ENCODE assay signal across 8 cellular contexts in genomic region chr5:150357326-150358260, GRCh38. TPM values are rescaled to one million over a fixed set of nuclear protein-coding genes. Genes with fewer than 3 reads are reported as not detected.
DNase-seq lines count a peak whose midpoint lies in the region; ATAC-seq, FAIRE-seq and TF ChIP-seq lines count a peak whose summit lies in the region.

Gene TCOF1, plus strand, starts transcription at chr5:150357697. Its CDS starts 50 bp downstream, at chr5:150357747.

- peak; percentile 74 to 82 for TF ChIP-seq POLR2A in H1 (IDR thresholded peaks at IDR 0.05; ENCODE audit: control extremely low read depth in 1 of 2, low read depth in 2 of 2, low read length in 2 of 2)

- H3K79me2 ChIP-seq in H1 (ENCODE audit: control insufficient read depth in 1 of 2, insufficient read depth in 2 of 2, low read length in 2 of 2) = peaks cover 18 to 43% of the 10 kb centered on the region in 2 experiments
- H3K79me2 ChIP-seq in mesendoderm (ENCODE audit: control insufficient read depth, insufficient read depth, low read length) = peaks cover 41% of the 10 kb centered on the region

- H3K18ac ChIP-seq in H1 (ENCODE audit: extremely low read depth, low read length) (peak within 1 kb of the TSS; percentile 96), mesendoderm (ENCODE audit: low read length) (peak within 1 kb of the TSS; percentile 12)

- H3K23ac ChIP-seq in H1 (ENCODE audit: insufficient read length) (no peak within 1 kb of the TSS), mesendoderm (ENCODE audit: low read length) (peak within 1 kb of the TSS; percentile 29)

- ATAC-seq in GM21367 (IDR thresholded peaks at IDR 0.05; ENCODE audit: unreplicated experiment) = peak; percentile 94

- peak; percentile 91 for FAIRE-seq in HTR-8/SVneo (lab: Jason Lieb, UNC)
- no peak for FAIRE-seq in H1 (lab: Jason Lieb, UNC)

- H2AFZ ChIP-seq in H1 (ENCODE audit: low read length) = peak within 1 kb of the TSS; percentile 91

- POLR2A ChIA-PET in H1 (lab: Charles Lee; ENCODE audit: partially characterized antibody) = interaction anchor here (0.5 to 32.3 kb wide), 13 partner anchors 10 to 152 kb away, joined by 3 to 455 read pairs (median 6); partner anchors contain the start of genes ARSI and RPS14

- H2BK5ac ChIP-seq in H1 (ENCODE audit: low read depth, low read length) (peak within 1 kb of the TSS; percentile 96), mesendoderm (ENCODE audit: low read length) (no peak within 1 kb of the TSS)

- H4K91ac ChIP-seq in H1 (replicated peaks; ENCODE audit: insufficient read length, low read length) = peak within 1 kb of the TSS; percentile 83

- no peaks in the 10 kb centered on the region for H3K9me3 ChIP-seq in H1 (ENCODE audit: insufficient read depth in 2 of 2, low read depth in 1 of 2, low read length in 1 of 2)

- H3K27ac ChIP-seq in H1 (ENCODE audit: low read depth, low read length) = peak within 1 kb of the TSS; percentile 73
- peak within 1 kb of the TSS; percentile 43 for H3K27ac ChIP-seq in mesendoderm (ENCODE audit: low read depth, low read length)

- H2BK15ac ChIP-seq in H1 (ENCODE audit: low read length) = no peak within 1 kb of the TSS; the same call in 1 of the 2 replicates
- H2BK15ac ChIP-seq in mesendoderm (replicated peaks; ENCODE audit: low read depth) = no peak within 1 kb of the TSS

- H3K14ac ChIP-seq in H1 (ENCODE audit: insufficient read length) = no peak within 1 kb of the TSS

- peaks cover 20 to 29% (median 24%) of the 10 kb centered on the region in 4 experiments for H3K36me3 ChIP-seq in H1 (ENCODE audit: control insufficient read depth in 2 of 4, insufficient read depth in 4 of 4, low read length in 3 of 4)
- H3K36me3 ChIP-seq in mesendoderm (ENCODE audit: control insufficient read depth, insufficient read depth, low read length) = peaks cover 12% of the 10 kb centered on the region

- 0 out of 2 replicates have a peak, but pooled peaks cover 8% of the 10 kb centered on the region for H3K23me2 ChIP-seq in H1 (ENCODE audit: low read depth, low read length)

- H3K4me1 ChIP-seq in H1 (replicated peaks in 1 of 4; ENCODE audit: control insufficient read depth in 3 of 4, insufficient read depth in 4 of 4, low read length in 3 of 4) (peaks cover 0 to 7% (median 2%) of the 10 kb centered on the region in 4 experiments; a peak in 4 of 7 replicates), mesendoderm (ENCODE audit: control insufficient read depth, low read depth, low read length) (peaks cover 4% of the 10 kb centered on the region)

- 1% methylated on average over 65 of the region's 90 CpGs; no CpG with 5 or more reads in 1 of the 2 experiments for WGBS in H1 (ENCODE audit: extremely low coverage in 1 of 2, insufficient coverage in 1 of 2, insufficient read length in 1 of 2, insufficient replicate concordance in 2 of 2, low coverage in 1 of 2, low lambda C conversion rate in 2 of 2, missing lambda C conversion rate in 1 of 2), 2 experiments
- no CpG with 5 or more reads among the region's 90 CpGs for WGBS in mesendoderm (ENCODE audit: extremely low coverage, insufficient coverage, low lambda C conversion rate)

- H3K79me1 ChIP-seq in H1 (ENCODE audit: low read depth, low read length) = peaks cover 19% of the 10 kb centered on the region
- H3K79me1 ChIP-seq in mesendoderm (ENCODE audit: low read length) = peaks cover 25% of the 10 kb centered on the region

- H2BK20ac ChIP-seq in H1 (ENCODE audit: low read length) = no peak within 1 kb of the TSS

- no peak within 1 kb of the TSS for H2AK5ac ChIP-seq in H1 (ENCODE audit: low read depth, low read length)
- no peak within 1 kb of the TSS for H2AK5ac ChIP-seq in mesendoderm (ENCODE audit: low read length)

- H3K4me3 ChIP-seq in H1 (ENCODE audit: extremely low read depth in 1 of 4, insufficient read depth in 2 of 4, low read depth in 3 of 4, low read length in 4 of 4) = peak within 1 kb of the TSS; percentile 91 to 99 (median 96)
- H3K4me3 ChIP-seq in mesendoderm (ENCODE audit: low read length) = peak within 1 kb of the TSS; percentile 82

- H2BK120ac ChIP-seq in H1 (replicated peaks; ENCODE audit: low read depth, low read length) = no peak within 1 kb of the TSS
- no peak within 1 kb of the TSS for H2BK120ac ChIP-seq in mesendoderm (ENCODE audit: low read depth, low read length)

- H3K4me2 ChIP-seq in H1 (ENCODE audit: insufficient read depth in 1 of 2, low read depth in 2 of 2, low read length in 2 of 2) (peak within 1 kb of the TSS; percentile 66 to 77), mesendoderm (ENCODE audit: low read length) (peak within 1 kb of the TSS; percentile 81)

- CTCF ChIA-PET in H1 (lab: Charles Lee; ENCODE audit: partially characterized antibody) = interaction anchor here (0.8 to 1.8 kb wide), 7 partner anchors 10 to 130 kb away, joined by 3 to 5 read pairs (median 3); partner anchors contain the start of gene RPS14

- DNase-seq in COLO829 (ENCODE audit: low spot score) (peak; percentile 74), HTR-8/SVneo (ENCODE audit: insufficient read length, low spot score) (peak; percentile 93), NOMO-1 treated with dmso at 0.1 percent for 144 hours (lab: John Stamatoyannopoulos, UW; ENCODE audit: unreplicated experiment) (peak; percentile 93), H1 (ENCODE audit: low read depth in 1 of 2, low spot score in 2 of 2) (peak; percentile 91 to 98), mesendoderm (peak; percentile 99)
- DNase-seq in activated CD8-positive, alpha-beta memory T cell treated with anti-CD3 and anti-CD28 coated beads for 48 hours (ENCODE audit: low read depth in 2 of 3, low spot score in 2 of 3) = peak; percentile 93 to 96 (median 95)
- peak; percentile 93 for DNase-seq in stimulated activated CD8-positive, alpha-beta memory T cell treated with anti-CD3 and anti-CD28 coated beads, Interleukin-15, amount 100 ng/mL, for 1 hour (ENCODE audit: low read depth)

- H3K56ac ChIP-seq in H1 (replicated peaks; ENCODE audit: insufficient read length, low read depth, low read length) (peak within 1 kb of the TSS; percentile 57), mesendoderm (ENCODE audit: low read length) (peak within 1 kb of the TSS; percentile 100)

- no peaks in the 10 kb centered on the region for H3K27me3 ChIP-seq in H1 (replicated peaks in 1 of 4; ENCODE audit: control insufficient read depth in 3 of 4, extremely low read depth in 1 of 4, insufficient read depth in 3 of 4, low read length in 3 of 4)
- H3K27me3 ChIP-seq in mesendoderm (ENCODE audit: insufficient read depth, low read length, poor library complexity) = no peaks in the 10 kb centered on the region

- H3K4ac ChIP-seq in H1 (replicated peaks; ENCODE audit: insufficient read length, low read depth, low read length) = no peak within 1 kb of the TSS
- peak within 1 kb of the TSS; percentile 74 for H3K4ac ChIP-seq in mesendoderm (ENCODE audit: low read depth, low read length)

- TF ChIP-seq CTCF in H1 (IDR thresholded peaks at IDR 0.05; ENCODE audit: control extremely low read depth in 1 of 3, insufficient read depth in 1 of 3, low read depth in 1 of 3, low read length in 3 of 3) = no peak

- no peak within 1 kb of the TSS for H2BK12ac ChIP-seq in H1 (ENCODE audit: low read depth, low read length)

- no peak for TF ChIP-seq RAD21 in H1 (IDR thresholded peaks at IDR 0.05 in 1 of 2, conservative IDR thresholded peaks at IDR 0.05 in 1 of 2; ENCODE audit: low read depth in 2 of 2, low read length in 2 of 2)

- peak within 1 kb of the TSS; percentile 81 to 98 (median 88) for H3K9ac ChIP-seq in H1 (replicated peaks in 1 of 4; ENCODE audit: extremely low read depth in 1 of 4, low read depth in 3 of 4, low read length in 3 of 4)
- peak within 1 kb of the TSS; percentile 92 for H3K9ac ChIP-seq in mesendoderm (ENCODE audit: low read length)

- peak within 1 kb of the TSS; percentile 93 for H4K5ac ChIP-seq in H1 (ENCODE audit: insufficient read length, low read depth, low read length)
- H4K5ac ChIP-seq in mesendoderm (ENCODE audit: low read length) = peak within 1 kb of the TSS; percentile 99

- TF ChIP-seq EP300 in H1 (IDR thresholded peaks at IDR 0.05; ENCODE audit: borderline replicate concordance in 1 of 2, low read depth in 2 of 2, low read length in 2 of 2) = no peak

- peaks cover 0 to 21% of the 10 kb centered on the region in 2 experiments for H4K20me1 ChIP-seq in H1 (replicated peaks in 1 of 2; ENCODE audit: control insufficient read depth in 1 of 2, insufficient read depth in 2 of 2, low read length in 2 of 2)

- peak within 1 kb of the TSS; percentile 95 for H4K8ac ChIP-seq in H1 (ENCODE audit: extremely low read depth, insufficient read depth, low read length)
- H4K8ac ChIP-seq in mesendoderm (ENCODE audit: low read depth, low read length) = peak within 1 kb of the TSS; percentile 17

TF ChIP-seq in H1, 55 proteins besides CTCF, POLR2A, EP300 and RAD21 (continues in another document):
- TF ChIP-seq RBBP5 (IDR thresholded peaks at IDR 0.05; ENCODE audit: borderline replicate concordance, low read depth, low read length) (peak; percentile 66; the same call in 1 of the 2 replicates), BRCA1 (IDR thresholded peaks at IDR 0.05; ENCODE audit: low read depth, low read length) (no peak), PHF8 (conservative IDR thresholded peaks at IDR 0.05; ENCODE audit: low read depth, low read length) (peak; percentile 97), RNF2 (IDR thresholded peaks at IDR 0.05; ENCODE audit: borderline replicate concordance, low read depth, low read length, missing control alignments, poor library complexity, severe bottlenecking) (no peak), SP4 (IDR thresholded peaks at IDR 0.05; ENCODE audit: low read length) (no peak), EZH2 (IDR thresholded peaks at IDR 0.05; ENCODE audit: low read depth, low read length, severe bottlenecking) (no peak), CREB1 (IDR thresholded peaks at IDR 0.05) (peak; percentile 33; the same call in 1 of the 2 replicates), KDM5A (IDR thresholded peaks at IDR 0.05; ENCODE audit: low read length) (0 out of 2 replicates have a peak, but pooled peaks have one; percentile 38), SIRT6 (IDR thresholded peaks at IDR 0.05; ENCODE audit: low read length) (no peak), HDAC6 (IDR thresholded peaks at IDR 0.05; ENCODE audit: low read depth, low read length) (no peak), ASH2L (IDR thresholded peaks at IDR 0.05; ENCODE audit: low read length) (peak; percentile 30), HDAC2 (IDR thresholded peaks at IDR 0.05; ENCODE audit: borderline replicate concordance in 1 of 2, low read depth in 2 of 2, low read length in 2 of 2) (0 out of 4 replicates have a peak, but pooled peaks of 1 of the 2 experiments have one; percentile 92)

RNA-seq across cellular contexts. Expression of gene TCOF1, which starts in this region (rescaled TPM):
- total RNA-seq in H1 (2021; fragmentation: NEBNext Ultra II Directional; extraction: Animal tissue kit (Norgen Biotek cat#: 25700)) = 158 and 170 TPM in 2 replicates
- 35.9 and 51.6 TPM in 2 replicates for polyA plus RNA-seq in H1 (2011; rRNA removed)
- 50.8 TPM for polyA plus RNA-seq in H1 (2011; cell fraction: cytosol; rRNA removed)
- polyA plus RNA-seq in H1 (2011; cell fraction: nucleus; rRNA removed) = 129 TPM
- 89.6 to 100 TPM (median 96.4 TPM) in 4 replicates for polyA plus RNA-seq in H1 (2012, experiment 1 of 2)
- 50.2 TPM for polyA plus RNA-seq in H1 (2012, experiment 2 of 2)
- 70.0 TPM for polyA plus RNA-seq in H1 (2013, experiment 1 of 2)
- polyA plus RNA-seq in H1 (2013, experiment 2 of 2) = 67.4 TPM
- 34.0 and 43.1 TPM in 2 replicates for polyA minus RNA-seq in H1 (2011; rRNA and poly(A)+ RNA removed)
- 51.7 TPM for polyA minus RNA-seq in H1 (2011; cell fraction: cytosol; rRNA and poly(A)+ RNA removed)
- polyA minus RNA-seq in H1 (2011; cell fraction: nucleus; rRNA and poly(A)+ RNA removed) = 74.6 TPM
- polyA plus RNA-seq in mesendoderm (2013, experiment 1 of 2) = 79.8 TPM
- polyA plus RNA-seq in mesendoderm (2013, experiment 2 of 2) = 80.6 TPM

Comparison
In these comparisons a context has a peak if more than half of its experiments do, and no peak if none do; other contexts are left out.
1. Peak in every context shown above with its lines: DNase-seq, ATAC-seq, H3K4me3 ChIP-seq and H3K27ac ChIP-seq.